Comparison of ENCODE assay signal across 24 cellular contexts in genomic region chr15:51060058-51060598, GRCh38. TPM values are rescaled to one million over a fixed set of nuclear protein-coding genes. Genes with fewer than 3 reads are reported as not detected.
DNase-seq lines count a peak whose midpoint lies in the region; ATAC-seq, FAIRE-seq and TF ChIP-seq lines count a peak whose summit lies in the region.
"Had no signal": no experiment of that assay in that cellular context is flagged by ENCODE, and none has a peak within 500 bp of the region (broad histone marks: within the 10 kb centered on the region; RNA-seq: fewer than 3 reads in every experiment).

No MANE protein-coding gene starts in this region.

- ATAC-seq in HepG2 (peak; percentile 91), right lobe of liver (no peak), PC-3 (peak; percentile 60)
- ATAC-seq: GM12878, K562 had no signal

- DNase-seq in HepG2 (ENCODE audit: low spot score): peak; percentile 95
- DNase-seq in right lobe of liver: no peak
- DNase-seq in PC-3: peak; percentile 13
- no peak for DNase-seq in anterior cingulate cortex (lab: John Stamatoyannopoulos, UW)
- DNase-seq in stimulated activated CD4-positive, alpha-beta T cell treated with anti-CD3 and anti-CD28 coated beads, Interleukin-1b, Interleukin-23, amount 100 ng/mL, for 48 hours: no peak
- no peak for DNase-seq in adrenal gland
- DNase-seq: ACHN; BE2C; C1 segment of cervical spinal cord; CD4-positive, CD25-positive, alpha-beta regulatory T cell; CD8-positive, alpha-beta memory T cell; COR-L47; DND-41; EL; IMR-90 had no signal

- 13% methylated on average over 1 of the region's 1 CpG for WGBS in HepG2 (ENCODE audit: low lambda C conversion rate)
- WGBS in right lobe of liver (ENCODE audit: insufficient coverage, low coverage, low lambda C conversion rate, missing lambda C conversion rate): 47% methylated on average over 1 of the region's 1 CpG
- WGBS in adrenal gland, 4 donors: 75 to 93% (median 88%) methylated on average over 1 of the region's 1 CpG

- peak overlapping the region; percentile 19 for H3K27ac ChIP-seq in HepG2 (ENCODE audit: extremely low read length, insufficient read depth, low read length)
- no peak overlapping the region for H3K27ac ChIP-seq in right lobe of liver
- H3K27ac ChIP-seq in PC-3 (ENCODE audit: low read length): no peak overlapping the region
- peak overlapping the region; percentile 64 for H3K27ac ChIP-seq in VCaP
- H3K27ac ChIP-seq in adrenal gland: no peak overlapping the region
- H3K27ac ChIP-seq: HL-60 had no signal

- H3K79me2 ChIP-seq in HepG2 (ENCODE audit: insufficient read depth, low read length): peaks cover 7% of the 10 kb centered on the region
- H3K79me2 ChIP-seq in PC-3 (ENCODE audit: low read length): no peaks in the 10 kb centered on the region

- no peaks in the 10 kb centered on the region for H3K9me2 ChIP-seq in PC-3 (replicated peaks; ENCODE audit: low read length)

- peaks cover 0 to 4% of the 10 kb centered on the region in 2 experiments; a peak in 1 of 5 replicates for H3K36me3 ChIP-seq in HepG2 (replicated peaks in 1 of 2; ENCODE audit: control insufficient read depth in 1 of 2, insufficient read depth in 2 of 2, low read length in 2 of 2)
- no peaks in the 10 kb centered on the region for H3K36me3 ChIP-seq in right lobe of liver
- no peaks in the 10 kb centered on the region for H3K36me3 ChIP-seq in PC-3 (ENCODE audit: low read depth, low read length)
- H3K36me3 ChIP-seq in adrenal gland (replicated peaks in 1 of 2): no peaks in the 10 kb centered on the region
- H3K36me3 ChIP-seq: BE2C, HAP-1 had no signal

- H3K9me3 ChIP-seq in HepG2 (ENCODE audit: low read length): no peaks in the 10 kb centered on the region
- no peaks in the 10 kb centered on the region for H3K9me3 ChIP-seq in right lobe of liver
- no peaks in the 10 kb centered on the region for H3K9me3 ChIP-seq in PC-3 (ENCODE audit: low read length)
- H3K9me3 ChIP-seq in adrenal gland (replicated peaks in 1 of 3): no peaks in the 10 kb centered on the region
- H3K9me3 ChIP-seq: BE2C, HAP-1 had no signal

- FAIRE-seq in HepG2 (lab: Jason Lieb, UNC): no peak
- FAIRE-seq: A204.1, D721Med, GM12878, H1, K562 had no signal

- in situ Hi-C loops in HepG2 (cut with HindIII; ENCODE audit: extremely low pct_ligation_motif_present, low pct_unique_long_range_greater_than_20kb): no loop called here

- H3K4me1 ChIP-seq in HepG2 (ENCODE audit: insufficient read depth, low read length): peaks cover 24% of the 10 kb centered on the region
- no peaks in the 10 kb centered on the region for H3K4me1 ChIP-seq in right lobe of liver
- H3K4me1 ChIP-seq in PC-3 (ENCODE audit: insufficient read depth, low read length): no peaks in the 10 kb centered on the region
- H3K4me1 ChIP-seq in adrenal gland (replicated peaks in 1 of 2): no peaks in the 10 kb centered on the region
- H3K4me1 ChIP-seq: BE2C, HAP-1 had no signal

- peak in 1 of 2 experiments; percentile 77; a peak in 3 of 4 replicates for TF ChIP-seq EP300 in HepG2 (IDR thresholded peaks at IDR 0.05; ENCODE audit: low read depth in 2 of 2, low read length in 2 of 2)
- peak; percentile 65 for TF ChIP-seq EP300 in HepG2 (CRISPR knock-in tag; IDR thresholded peaks at IDR 0.05; ENCODE audit: borderline replicate concordance)

- H3K27me3 ChIP-seq in HepG2 (ENCODE audit: control insufficient read depth in 1 of 2, insufficient read depth in 2 of 2, low read length in 2 of 2) (no peaks in the 10 kb centered on the region), right lobe of liver (no peaks in the 10 kb centered on the region), PC-3 (ENCODE audit: low read length) (no peaks in the 10 kb centered on the region), adrenal gland (no peaks in the 10 kb centered on the region)

- peaks cover 15% of the 10 kb centered on the region for H4K20me1 ChIP-seq in HepG2 (ENCODE audit: insufficient read depth, low read length)
- H4K20me1 ChIP-seq in PC-3 (ENCODE audit: low read length): no peaks in the 10 kb centered on the region

- peak overlapping the region; percentile 30; the same call in 1 of the 2 replicates for H3K4me2 ChIP-seq in HepG2 (ENCODE audit: low read depth, low read length)
- H3K4me2 ChIP-seq in PC-3 (ENCODE audit: low read length): no peak overlapping the region

- H3K4me3 ChIP-seq in HepG2 (replicated peaks in 1 of 3; ENCODE audit: insufficient read depth in 1 of 3, low read depth in 2 of 3, low read length in 3 of 3) (no peak overlapping the region), right lobe of liver (no peak overlapping the region), PC-3 (ENCODE audit: low read length) (no peak overlapping the region), adrenal gland (no peak overlapping the region)
- H3K4me3 ChIP-seq: GM12878, HAP-1, K562 had no signal

- TF ChIP-seq CTCF in HepG2 (CRISPR knock-in tag; IDR thresholded peaks at IDR 0.05) (no peak), right lobe of liver (IDR thresholded peaks at IDR 0.05) (no peak), PC-3 (conservative IDR thresholded peaks at IDR 0.05; ENCODE audit: low read depth, low read length) (no peak), VCaP (conservative IDR thresholded peaks at IDR 0.05) (no peak), adrenal gland (IDR thresholded peaks at IDR 0.05) (no peak)

- POLR2A ChIA-PET in HepG2 (lab: Yijun Ruan, JAX) (interaction anchor here (1.0 to 1.3 kb wide), 4 partner anchors 9 to 705 kb away, joined by 3 to 5 read pairs (median 4); partner anchors contain the start of gene GABPB1), PC-3 (lab: Charles Lee; ENCODE audit: unreplicated experiment) (no interaction called here)

- no peaks in the 10 kb centered on the region for H3F3A ChIP-seq in PC-3 (ENCODE audit: low read length, unreplicated experiment)

- H2AFZ ChIP-seq in HepG2 (ENCODE audit: low read length) (no peak overlapping the region), PC-3 (ENCODE audit: low read length) (no peak overlapping the region)

- H3K9ac ChIP-seq in HepG2 (ENCODE audit: insufficient read depth, low read depth, low read length) (peak overlapping the region; percentile 29; the same call in 1 of the 2 replicates), PC-3 (ENCODE audit: low read length) (no peak overlapping the region)

- BruUV-seq in HepG2 (replicated peaks; lab: Mats Ljungman, UMichigan): no TSS peak
- no TSS peak for BruUV-seq in PC-3 (replicated peaks; lab: Mats Ljungman, UMichigan)

- TF ChIP-seq POLR2A in HepG2 (IDR thresholded peaks at IDR 0.05; ENCODE audit: insufficient read depth in 1 of 2, low read depth in 2 of 2, low read length in 2 of 2) (no peak), right lobe of liver (IDR thresholded peaks at IDR 0.05) (no peak), adrenal gland (IDR thresholded peaks at IDR 0.05) (no peak)

- CTCF ChIA-PET in HepG2 (lab: Yijun Ruan, JAX; ENCODE audit: low intra/inter-chr PET ratio, low total read pairs) (no interaction called here), PC-3 (lab: Charles Lee) (no interaction called here)

- intact Hi-C loops in HepG2 (cut with micrococcal nuclease; ENCODE audit: unreplicated experiment) (loop anchor here (1.0 kb wide), 1 partner anchor 13 kb away; no protein-coding TSS in a partner anchor), right lobe of liver (cut with DNase I) (no loop called here), PC-3 (cut with micrococcal nuclease) (no loop called here), adrenal gland (cut with DNase I) (no loop called here)

- no peak for TF ChIP-seq RAD21 in HepG2 (CRISPR knock-in tag; IDR thresholded peaks at IDR 0.05)

TF ChIP-seq in HepG2, 621 proteins besides CTCF, POLR2A, EP300 and RAD21 (continues in another document):
- TF ChIP-seq PRPF4 (IDR thresholded peaks at IDR 0.05; ENCODE audit: low read depth, low read length, poor library complexity, severe bottlenecking) (no peak), BCL6 (CRISPR knock-in tag; IDR thresholded peaks at IDR 0.05) (peak; percentile 89), RBAK (CRISPR knock-in tag; IDR thresholded peaks at IDR 0.05) (no peak), HNF4A (CRISPR knock-in tag; IDR thresholded peaks at IDR 0.05) (0 out of 2 replicates have a peak, but pooled peaks have one; percentile 8), HHEX (CRISPR knock-in tag; IDR thresholded peaks at IDR 0.05) (peak; percentile 88), SOX13 (IDR thresholded peaks at IDR 0.05) (0 out of 2 replicates have a peak, but pooled peaks have one; percentile 77), SOX13 (CRISPR knock-in tag; conservative IDR thresholded peaks at IDR 0.05 in 1 of 2, IDR thresholded peaks at IDR 0.05 in 1 of 2) (peak in 1 of 2 experiments; percentile 98; a peak in 2 of 4 replicates), MED1 (CRISPR knock-in tag; IDR thresholded peaks at IDR 0.05) (0 out of 2 replicates have a peak, but pooled peaks have one; percentile 18)

RNA-seq across cellular contexts. Expression of gene TNFAIP8L3, which starts 34.6 kb away (rescaled TPM):
- total RNA-seq in HepG2 (2016; rRNA removed; fragmentation: Illumina TruSeq; extraction: Trizol): 4.0 and 5.8 TPM in 2 replicates
- 2.7 and 3.1 TPM in 2 replicates for total RNA-seq in HepG2 (2016; cell fraction: cytosol; rRNA removed; fragmentation: Illumina TruSeq; extraction: Trizol; ENCODE audit: low read depth)
- 4.7 and 4.8 TPM in 2 replicates for total RNA-seq in HepG2 (2016; cell fraction: insoluble cytoplasmic fraction; rRNA removed; fragmentation: Illumina TruSeq; extraction: Trizol)
- 8.1 and 8.9 TPM in 2 replicates for total RNA-seq in HepG2 (2016; cell fraction: membrane; rRNA removed; fragmentation: Illumina TruSeq; extraction: Trizol)
- 1.4 and 2.5 TPM in 2 replicates for total RNA-seq in HepG2 (2016; cell fraction: nucleus; rRNA removed; fragmentation: Illumina TruSeq; extraction: Trizol)
- 0.10 and 0.15 TPM in 2 replicates for polyA plus RNA-seq in HepG2 (2011; rRNA removed)
- 0.23 and 0.27 TPM in 2 replicates for polyA plus RNA-seq in HepG2 (2011; cell fraction: cytosol; rRNA removed)
- polyA plus RNA-seq in HepG2 (2011; cell fraction: nucleus; rRNA removed): 0.08 and 0.10 TPM in 2 replicates
- 0.57 and 0.70 TPM in 2 replicates for polyA plus RNA-seq in HepG2 (2012)
- polyA plus RNA-seq in HepG2 (2016; cell fraction: cytosol; fragmentation: Illumina TruSeq; extraction: Trizol; ENCODE audit: low read depth): 4.8 and 5.5 TPM in 2 replicates
- polyA plus RNA-seq in HepG2 (2016; cell fraction: insoluble cytoplasmic fraction; fragmentation: Illumina TruSeq; extraction: Trizol; ENCODE audit: low read depth): 6.1 and 6.4 TPM in 2 replicates
- polyA plus RNA-seq in HepG2 (2016; cell fraction: membrane; fragmentation: Illumina TruSeq; extraction: Trizol; ENCODE audit: low read depth): 9.3 and 11.0 TPM in 2 replicates
- polyA plus RNA-seq in HepG2 (2016; cell fraction: nucleus; fragmentation: Illumina TruSeq; extraction: Trizol; ENCODE audit: insufficient read depth, low read depth): 4.6 and 5.3 TPM in 2 replicates
- 0.30 TPM in 1 of 2 replicates, not detected in the other for polyA minus RNA-seq in HepG2 (2011; rRNA and poly(A)+ RNA removed; ENCODE audit: low replicate concordance)
- 0.26 and 0.40 TPM in 2 replicates for polyA minus RNA-seq in HepG2 (2011; cell fraction: cytosol; rRNA and poly(A)+ RNA removed)
- not detected in 2 replicates for polyA minus RNA-seq in HepG2 (2011; cell fraction: nucleus; rRNA and poly(A)+ RNA removed)
- 1 to 10 TPM in 3 of 6 experiments, under 1 TPM in 3; 0.49 to 2.0 (median 0.95) TPM for total RNA-seq in right lobe of liver
- total RNA-seq in PC-3 (2014; rRNA removed): not detected in 2 replicates
- 1 to 10 TPM; 1.1 to 4.5 (median 3.7) TPM for total RNA-seq in adrenal gland
- polyA plus RNA-seq in adrenal gland: 1 to 10 TPM; 1.4 to 4.1 (median 2.0) TPM
- total RNA-seq: CD4-positive, CD25-positive, alpha-beta regulatory T cell; G401; GM12878; K562 had no signal
- polyA plus RNA-seq: CD4-positive, CD25-positive, alpha-beta regulatory T cell; CD8-positive, alpha-beta memory T cell had no signal

Comparison
In these comparisons a context has a peak if more than half of its experiments do, and no peak if none do; other contexts are left out.
1. ATAC-seq: peak in HepG2 (single experiment) and PC-3 (single experiment); none in right lobe of liver (0 of 4).
2. DNase-seq: peak in HepG2 (single experiment) and PC-3 (single experiment); none in right lobe of liver (0 of 3), anterior cingulate cortex (0 of 58), stimulated activated CD4-positive, alpha-beta T cell treated with anti-CD3 and anti-CD28 coated beads, Interleukin-1b, Interleukin-23, amount 100 ng/mL, for 48 hours (single experiment) and adrenal gland (0 of 7).
3. H3K27ac ChIP-seq: peak in HepG2 (single experiment) and VCaP (single experiment); none in right lobe of liver (0 of 3), PC-3 (single experiment) and adrenal gland (0 of 5).